In genomic region chr19:54459282-54460229, GRCh38 we compare ENCODE assay signal across 1 cellular context.
TF ChIP-seq lines count a peak whose summit lies in the region.

No MANE protein-coding gene starts in this region.

TF ChIP-seq in HepG2, 621 proteins besides CTCF, POLR2A, EP300 and RAD21:
- TF ChIP-seq RARA (CRISPR knock-in tag; IDR thresholded peaks at IDR 0.05): 0 out of 2 replicates have a peak, but pooled peaks have one; percentile 20
- TF ChIP-seq ZNF724P (CRISPR knock-in tag; IDR thresholded peaks at IDR 0.05; ENCODE audit: borderline replicate concordance): no peak
- no peak for TF ChIP-seq PBX2 (CRISPR knock-in tag; IDR thresholded peaks at IDR 0.05)
- peak; percentile 36 for TF ChIP-seq ZNF687 (CRISPR knock-in tag; IDR thresholded peaks at IDR 0.05)
- TF ChIP-seq CENPT (CRISPR knock-in tag; IDR thresholded peaks at IDR 0.05; ENCODE audit: low read depth): 0 out of 2 replicates have a peak, but pooled peaks have one; percentile 6
- no peak for TF ChIP-seq ZNF460 (CRISPR knock-in tag; IDR thresholded peaks at IDR 0.05; ENCODE audit: borderline replicate concordance)
- peak; percentile 27; the same call in 1 of the 2 replicates for TF ChIP-seq RBFOX2 (IDR thresholded peaks at IDR 0.05; ENCODE audit: low read depth, low read length)
- TF ChIP-seq CREB1 (IDR thresholded peaks at IDR 0.05): 0 out of 2 replicates have a peak, but pooled peaks have one; percentile 43
- TF ChIP-seq CREB1 (CRISPR knock-in tag; IDR thresholded peaks at IDR 0.05): no peak
- TF ChIP-seq ZNF652 (CRISPR knock-in tag; IDR thresholded peaks at IDR 0.05; ENCODE audit: borderline replicate concordance, low read depth): no peak
- no peak for TF ChIP-seq CBX1 (IDR thresholded peaks at IDR 0.05; ENCODE audit: low read depth)
- no peak for TF ChIP-seq PRMT3 (CRISPR knock-in tag; IDR thresholded peaks at IDR 0.05; ENCODE audit: borderline replicate concordance, low read depth)
- TF ChIP-seq, protein P1, sequence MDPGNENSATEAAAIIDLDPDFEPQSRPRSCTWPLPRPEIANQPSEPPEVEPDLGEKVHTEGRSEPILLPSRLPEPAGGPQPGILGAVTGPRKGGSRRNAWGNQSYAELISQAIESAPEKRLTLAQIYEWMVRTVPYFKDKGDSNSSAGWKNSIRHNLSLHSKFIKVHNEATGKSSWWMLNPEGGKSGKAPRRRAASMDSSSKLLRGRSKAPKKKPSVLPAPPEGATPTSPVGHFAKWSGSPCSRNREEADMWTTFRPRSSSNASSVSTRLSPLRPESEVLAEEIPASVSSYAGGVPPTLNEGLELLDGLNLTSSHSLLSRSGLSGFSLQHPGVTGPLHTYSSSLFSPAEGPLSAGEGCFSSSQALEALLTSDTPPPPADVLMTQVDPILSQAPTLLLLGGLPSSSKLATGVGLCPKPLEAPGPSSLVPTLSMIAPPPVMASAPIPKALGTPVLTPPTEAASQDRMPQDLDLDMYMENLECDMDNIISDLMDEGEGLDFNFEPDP (CRISPR knock-in tag; conservative IDR thresholded peaks at IDR 0.05): no peak
- 0 out of 2 replicates have a peak, but pooled peaks have one; percentile 13 for TF ChIP-seq ZFP91 (CRISPR knock-in tag; IDR thresholded peaks at IDR 0.05; ENCODE audit: borderline replicate concordance)
- TF ChIP-seq ZNF264 (CRISPR knock-in tag; IDR thresholded peaks at IDR 0.05): no peak
- TF ChIP-seq ZNF34 (CRISPR knock-in tag; IDR thresholded peaks at IDR 0.05; ENCODE audit: borderline replicate concordance): no peak
- TF ChIP-seq ZNF841 (CRISPR knock-in tag; IDR thresholded peaks at IDR 0.05; ENCODE audit: borderline replicate concordance): no peak
- TF ChIP-seq RBM22 (optimal IDR thresholded peaks at IDR 0.05; ENCODE audit: low read length): peak; percentile 54
- TF ChIP-seq ZNF619 (CRISPR knock-in tag; IDR thresholded peaks at IDR 0.05): no peak
- TF ChIP-seq THYN1 (CRISPR knock-in tag; IDR thresholded peaks at IDR 0.05; ENCODE audit: borderline replicate concordance, low read depth): no peak
- no peak for TF ChIP-seq DRAP1 (CRISPR knock-in tag; IDR thresholded peaks at IDR 0.05)
- no peak for TF ChIP-seq SALL1 (CRISPR knock-in tag; IDR thresholded peaks at IDR 0.05)
- no peak for TF ChIP-seq CERS6 (CRISPR knock-in tag; IDR thresholded peaks at IDR 0.05)
- 0 out of 2 replicates have a peak, but pooled peaks have one; percentile 33 for TF ChIP-seq THRA (CRISPR knock-in tag; IDR thresholded peaks at IDR 0.05; ENCODE audit: borderline replicate concordance)
- TF ChIP-seq SIN3A (IDR thresholded peaks at IDR 0.05; ENCODE audit: borderline replicate concordance, low read depth, low read length): no peak
- no peak for TF ChIP-seq FIP1L1 (IDR thresholded peaks at IDR 0.05; ENCODE audit: borderline replicate concordance, insufficient read depth, low read depth, low read length)
- no peak for TF ChIP-seq SNRNP70 (IDR thresholded peaks at IDR 0.05; ENCODE audit: low read depth, low read length)
- TF ChIP-seq, protein P2, sequence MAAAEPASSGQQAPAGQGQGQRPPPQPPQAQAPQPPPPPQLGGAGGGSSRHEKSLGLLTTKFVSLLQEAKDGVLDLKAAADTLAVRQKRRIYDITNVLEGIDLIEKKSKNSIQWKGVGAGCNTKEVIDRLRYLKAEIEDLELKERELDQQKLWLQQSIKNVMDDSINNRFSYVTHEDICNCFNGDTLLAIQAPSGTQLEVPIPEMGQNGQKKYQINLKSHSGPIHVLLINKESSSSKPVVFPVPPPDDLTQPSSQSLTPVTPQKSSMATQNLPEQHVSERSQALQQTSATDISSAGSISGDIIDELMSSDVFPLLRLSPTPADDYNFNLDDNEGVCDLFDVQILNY (CRISPR knock-in tag; conservative IDR thresholded peaks at IDR 0.05): no peak
- TF ChIP-seq CEBPB (IDR thresholded peaks at IDR 0.05; ENCODE audit: borderline replicate concordance, low read depth, low read length): no peak
- no peak for TF ChIP-seq EHMT2 (IDR thresholded peaks at IDR 0.05; ENCODE audit: borderline replicate concordance, low read depth, low read length)
- TF ChIP-seq ZNF564 (CRISPR knock-in tag; IDR thresholded peaks at IDR 0.05): no peak
- no peak for TF ChIP-seq ZHX1 (CRISPR knock-in tag; IDR thresholded peaks at IDR 0.05; ENCODE audit: low read depth)
- TF ChIP-seq, protein P3, sequence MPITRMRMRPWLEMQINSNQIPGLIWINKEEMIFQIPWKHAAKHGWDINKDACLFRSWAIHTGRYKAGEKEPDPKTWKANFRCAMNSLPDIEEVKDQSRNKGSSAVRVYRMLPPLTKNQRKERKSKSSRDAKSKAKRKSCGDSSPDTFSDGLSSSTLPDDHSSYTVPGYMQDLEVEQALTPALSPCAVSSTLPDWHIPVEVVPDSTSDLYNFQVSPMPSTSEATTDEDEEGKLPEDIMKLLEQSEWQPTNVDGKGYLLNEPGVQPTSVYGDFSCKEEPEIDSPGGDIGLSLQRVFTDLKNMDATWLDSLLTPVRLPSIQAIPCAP (CRISPR knock-in tag; IDR thresholded peaks at IDR 0.05; ENCODE audit: low read depth): no peak
- TF ChIP-seq E2F1 (CRISPR knock-in tag; IDR thresholded peaks at IDR 0.05): no peak
- no peak for TF ChIP-seq HOXA3 (CRISPR knock-in tag; IDR thresholded peaks at IDR 0.05)
- TF ChIP-seq, protein P4, sequence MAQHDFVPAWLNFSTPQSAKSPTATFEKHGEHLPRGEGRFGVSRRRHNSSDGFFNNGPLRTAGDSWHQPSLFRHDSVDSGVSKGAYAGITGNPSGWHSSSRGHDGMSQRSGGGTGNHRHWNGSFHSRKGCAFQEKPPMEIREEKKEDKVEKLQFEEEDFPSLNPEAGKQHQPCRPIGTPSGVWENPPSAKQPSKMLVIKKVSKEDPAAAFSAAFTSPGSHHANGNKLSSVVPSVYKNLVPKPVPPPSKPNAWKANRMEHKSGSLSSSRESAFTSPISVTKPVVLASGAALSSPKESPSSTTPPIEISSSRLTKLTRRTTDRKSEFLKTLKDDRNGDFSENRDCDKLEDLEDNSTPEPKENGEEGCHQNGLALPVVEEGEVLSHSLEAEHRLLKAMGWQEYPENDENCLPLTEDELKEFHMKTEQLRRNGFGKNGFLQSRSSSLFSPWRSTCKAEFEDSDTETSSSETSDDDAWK (CRISPR knock-in tag; IDR thresholded peaks at IDR 0.05): no peak
- no peak for TF ChIP-seq NFE2 (CRISPR knock-in tag; IDR thresholded peaks at IDR 0.05)
- TF ChIP-seq SUZ12 (IDR thresholded peaks at IDR 0.05; ENCODE audit: low read depth, low read length): no peak
- TF ChIP-seq ZNF256 (CRISPR knock-in tag; conservative IDR thresholded peaks at IDR 0.05): no peak
